23 cellular contexts compared by ENCODE assay signal in genomic region chr10:5587151-5588079, GRCh38.
DNase-seq lines count a peak whose midpoint lies in the region; ATAC-seq and TF ChIP-seq lines count a peak whose summit lies in the region.
"Had no signal": no experiment of that assay in that cellular context is flagged by ENCODE, and none has a peak within 500 bp of the region (broad histone marks: within the 10 kb centered on the region; RNA-seq: fewer than 3 reads in every experiment).

No MANE protein-coding gene starts in this region.

- H3F3A ChIP-seq in PC-3 (ENCODE audit: low read length, unreplicated experiment), result no peaks in the 10 kb centered on the region

- peaks cover 2% of the 10 kb centered on the region for H3K9me3 Mint-ChIP-seq in nephron
- H3K9me3 Mint-ChIP-seq: activated B cell treated with CpG ODN at 0.5 μM for 24 hours; activated CD8-positive, alpha-beta T cell treated with anti-CD3 and anti-CD28 coated beads for 36 hours; activated naive CD8-positive, alpha-beta T cell treated with anti-CD3 and anti-CD28 coated beads for 36 hours; activated T-cell treated with anti-CD3 and anti-CD28 coated beads, Interleukin-2, amount 50 U/mL, for 4 hours; naive thymus-derived CD8-positive, alpha-beta T cell; stimulated activated effector memory CD8-positive, alpha-beta T cell treated with anti-CD3 and anti-CD28 coated beads, Interleukin-12 subunit alpha, Interleukin-12 subunit beta, amount 100 ng/mL, for 72 hours had no signal

- H3K36me3 ChIP-seq in PC-3 (ENCODE audit: low read depth, low read length), result no peaks in the 10 kb centered on the region
- H3K36me3 ChIP-seq in BE2C, result no peaks in the 10 kb centered on the region
- H3K36me3 ChIP-seq: prostate gland, tibial artery had no signal

- no peak overlapping the region for H3K4me2 ChIP-seq in PC-3 (ENCODE audit: low read length)

- no peak for DNase-seq in PC-3
- DNase-seq in fibroblast of pulmonary artery (ENCODE audit: low read depth), result peak; percentile 53
- no peak for DNase-seq in NCI-H2029 (lab: John Stamatoyannopoulos, UW)
- DNase-seq in mesenteric fat pad (ENCODE audit: low spot score), result no peak
- DNase-seq in BE2C, result no peak
- DNase-seq: activated B cell treated with CpG ODN at 0.5 μM for 24 hours; activated CD8-positive, alpha-beta T cell treated with anti-CD3 and anti-CD28 coated beads for 36 hours; activated naive CD8-positive, alpha-beta T cell treated with anti-CD3 and anti-CD28 coated beads for 36 hours; activated T-cell treated with anti-CD3 and anti-CD28 coated beads, Interleukin-2, amount 50 U/mL, for 4 hours; caudate nucleus; naive thymus-derived CD8-positive, alpha-beta T cell; NCI-H1417; NCI-H345; stimulated activated CD4-positive, alpha-beta T cell treated with anti-CD3 and anti-CD28 coated beads, Interleukin-12 subunit alpha, Interleukin-12 subunit beta, amount 100 ng/mL, for 4 hours; T-helper 17 cell had no signal

- H2AFZ ChIP-seq in PC-3 (ENCODE audit: low read length), result no peak overlapping the region

- peak overlapping the region in 2 of 3 experiments; percentile 56 to 84 for H3K27ac Mint-ChIP-seq in nephron
- H3K27ac Mint-ChIP-seq: activated B cell treated with CpG ODN at 0.5 μM for 24 hours; activated CD8-positive, alpha-beta T cell treated with anti-CD3 and anti-CD28 coated beads for 36 hours; activated naive CD8-positive, alpha-beta T cell treated with anti-CD3 and anti-CD28 coated beads for 36 hours; B cell; stimulated activated effector memory CD8-positive, alpha-beta T cell treated with anti-CD3 and anti-CD28 coated beads, Interleukin-12 subunit alpha, Interleukin-12 subunit beta, amount 100 ng/mL, for 72 hours; T-helper 17 cell had no signal

- no peaks in the 10 kb centered on the region for H3K9me2 ChIP-seq in PC-3 (replicated peaks; ENCODE audit: low read length)

- no peak; the same call in 1 of the 2 replicates for TF ChIP-seq EP300 in Ishikawa (IDR thresholded peaks at IDR 0.05; ENCODE audit: borderline replicate concordance)

- TF ChIP-seq CTCF in PC-3 (conservative IDR thresholded peaks at IDR 0.05; ENCODE audit: low read depth, low read length) (no peak), fibroblast of pulmonary artery (IDR thresholded peaks at IDR 0.05; ENCODE audit: low read length, missing control alignments) (no peak), nephron (IDR thresholded peaks at IDR 0.05; ENCODE audit: unreplicated experiment in 3 of 3) (no peak), BE2C (IDR thresholded peaks at IDR 0.05; ENCODE audit: low read depth, low read length) (no peak)

- no peaks in the 10 kb centered on the region for H3K36me3 Mint-ChIP-seq in nephron (ENCODE audit: low read depth)
- H3K36me3 Mint-ChIP-seq: activated naive CD8-positive, alpha-beta T cell treated with anti-CD3 and anti-CD28 coated beads for 36 hours; stimulated activated effector memory CD8-positive, alpha-beta T cell treated with anti-CD3 and anti-CD28 coated beads, Interleukin-12 subunit alpha, Interleukin-12 subunit beta, amount 100 ng/mL, for 72 hours had no signal

- H3K79me2 ChIP-seq in PC-3 (ENCODE audit: low read length), result no peaks in the 10 kb centered on the region

- TF ChIP-seq RAD21 in Ishikawa (IDR thresholded peaks at IDR 0.05; ENCODE audit: low read depth), result no peak

- no peak overlapping the region for H3K4me3 ChIP-seq in PC-3 (ENCODE audit: low read length)
- H3K4me3 ChIP-seq in fibroblast of pulmonary artery (replicated peaks; ENCODE audit: low read depth, low read length), result no peak overlapping the region
- no peak overlapping the region for H3K4me3 ChIP-seq in BE2C (ENCODE audit: low read depth, low read length)
- H3K4me3 ChIP-seq: lung, prostate gland, tibial artery had no signal

- no peaks in the 10 kb centered on the region for H3K27me3 ChIP-seq in PC-3 (ENCODE audit: low read length)
- H3K27me3 ChIP-seq in BE2C, result no peaks in the 10 kb centered on the region
- H3K27me3 ChIP-seq: tibial artery had no signal

- BruUV-seq in PC-3 (replicated peaks; lab: Mats Ljungman, UMichigan), result no TSS peak

- no peaks in the 10 kb centered on the region for H4K20me1 ChIP-seq in PC-3 (ENCODE audit: low read length)

- H3K27ac ChIP-seq in PC-3 (ENCODE audit: low read length), result peak overlapping the region; percentile 100
- H3K27ac ChIP-seq: prostate gland, tibial artery had no signal

- POLR2A ChIA-PET in PC-3 (lab: Charles Lee; ENCODE audit: unreplicated experiment), result interaction anchor here (0.7 kb wide), 1 partner anchor 22 kb away, joined by 3 read pairs; no protein-coding TSS in a partner anchor

- no peak for ATAC-seq in PC-3
- ATAC-seq: activated CD8-positive, alpha-beta T cell treated with anti-CD3 and anti-CD28 coated beads for 36 hours; activated T-cell treated with anti-CD3 and anti-CD28 coated beads, Interleukin-2, amount 50 U/mL, for 4 hours; HCT116; naive thymus-derived CD8-positive, alpha-beta T cell; stimulated activated effector memory CD8-positive, alpha-beta T cell treated with anti-CD3 and anti-CD28 coated beads, Interleukin-12 subunit alpha, Interleukin-12 subunit beta, amount 100 ng/mL, for 72 hours; T-helper 17 cell had no signal

- CTCF ChIA-PET in PC-3 (lab: Charles Lee), result no interaction called here

- intact Hi-C loops in PC-3 (cut with micrococcal nuclease), result loop anchor here (5.0 kb wide), 1 partner anchor 35 kb away; no protein-coding TSS in a partner anchor

- H3K9me3 ChIP-seq in PC-3 (ENCODE audit: low read length) (no peaks in the 10 kb centered on the region), BE2C (no peaks in the 10 kb centered on the region)
- H3K9me3 ChIP-seq: prostate gland, tibial artery had no signal

- H3K4me1 Mint-ChIP-seq in nephron, result peaks cover 79% of the 10 kb centered on the region
- H3K4me1 Mint-ChIP-seq: activated naive CD8-positive, alpha-beta T cell treated with anti-CD3 and anti-CD28 coated beads for 36 hours had no signal

- H3K4me3 Mint-ChIP-seq in nephron, result no peak overlapping the region
- H3K4me3 Mint-ChIP-seq: activated B cell treated with CpG ODN at 0.5 μM for 24 hours; activated CD8-positive, alpha-beta T cell treated with anti-CD3 and anti-CD28 coated beads for 36 hours; activated naive CD8-positive, alpha-beta T cell treated with anti-CD3 and anti-CD28 coated beads for 36 hours; activated T-cell treated with anti-CD3 and anti-CD28 coated beads, Interleukin-2, amount 50 U/mL, for 4 hours; B cell; naive thymus-derived CD8-positive, alpha-beta T cell; stimulated activated effector memory CD8-positive, alpha-beta T cell treated with anti-CD3 and anti-CD28 coated beads, Interleukin-12 subunit alpha, Interleukin-12 subunit beta, amount 100 ng/mL, for 72 hours; T-helper 17 cell had no signal

- H3K4me1 ChIP-seq in PC-3 (ENCODE audit: insufficient read depth, low read length) (peaks cover 60% of the 10 kb centered on the region), BE2C (peaks cover 3% of the 10 kb centered on the region; the same call in 1 of the 2 replicates)
- H3K4me1 ChIP-seq: prostate gland had no signal

- no peak overlapping the region for H3K9ac ChIP-seq in PC-3 (ENCODE audit: low read length)

- peaks cover 12% of the 10 kb centered on the region for H3K27me3 Mint-ChIP-seq in nephron (ENCODE audit: low read depth)

TF ChIP-seq in Ishikawa, 13 proteins besides CTCF, POLR2A, EP300 and RAD21:
- TF ChIP-seq NFIC (IDR thresholded peaks at IDR 0.05), result peak; percentile 28
- TF ChIP-seq YY1 (IDR thresholded peaks at IDR 0.05; ENCODE audit: low read depth), result no peak
